ENCODE assay signal across 21 cellular contexts in the genomic region with DNA sequence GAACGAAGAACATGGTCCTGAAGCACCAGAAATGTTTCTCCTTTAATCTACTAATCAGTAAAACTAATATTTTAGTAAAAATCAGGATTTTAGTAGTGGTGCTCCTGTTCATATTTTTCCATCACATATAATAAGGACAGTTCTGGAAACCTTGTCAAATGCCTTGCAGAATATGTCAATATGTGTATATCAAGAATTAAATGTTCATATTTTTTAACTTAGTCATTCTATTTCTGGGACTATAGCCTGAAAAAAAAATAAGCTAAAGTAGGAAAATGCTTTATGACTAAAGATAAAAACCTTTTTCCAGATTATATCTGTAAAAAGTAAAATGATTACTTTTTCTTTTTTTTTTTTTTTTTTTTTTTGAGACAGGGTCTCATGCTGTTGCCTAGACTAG.
"Had no signal": no experiment of that assay in that cellular context is flagged by ENCODE, and none has a peak within 500 bp of the region (broad histone marks: within the 10 kb centered on the region; RNA-seq: fewer than 3 reads in every experiment).

No MANE protein-coding gene starts in this region.

- H3K4me3 ChIP-seq: heart right ventricle, lung, right lobe of liver, testis, vagina had no signal

- H3K36me3 ChIP-seq: heart right ventricle, right lobe of liver, vagina had no signal

- DNase-seq: activated CD4-positive, alpha-beta memory T cell treated with anti-CD3 and anti-CD28 coated beads, Interleukin-2, amount 10 ng/mL, durations not matched to agents 7 days and 5 days; activated CD4-positive, alpha-beta T cell treated with anti-CD3 and anti-CD28 coated beads, Interleukin-2, amount 10 ng/mL, durations not matched to agents 24 days and 14 days; activated CD8-positive, alpha-beta memory T cell treated with anti-CD3 and anti-CD28 coated beads, Interleukin-2, amount 10 ng/mL, durations not matched to agents 7 days and 5 days; activated effector memory CD4-positive, alpha-beta T cell treated with anti-CD3 and anti-CD28 coated beads, Interleukin-2, amount 50 U/mL, for 16 hours; activated naive CD4-positive, alpha-beta T cell treated with anti-CD3 and anti-CD28 coated beads, Interleukin-2, amount 10 ng/mL, durations not matched to agents 7 days and 5 days; activated T-cell treated with anti-CD3 and anti-CD28 coated beads for 4 hours; caudate nucleus; dermis blood vessel endothelial cell; effector memory CD4-positive, alpha-beta T cell; heart right ventricle; naive thymus-derived CD4-positive, alpha-beta T cell; occipital lobe; right lobe of liver; stimulated activated CD4-positive, alpha-beta T cell treated with anti-CD3 and anti-CD28 coated beads, Interleukin-2, amount 100 ng/mL, for 24 hours; stimulated activated CD8-positive, alpha-beta memory T cell treated with anti-CD3 and anti-CD28 coated beads, Interleukin-4, amount 100 ng/mL, for 48 hours; stimulated activated naive B cell treated with anti-CD40 and anti-IgM and Interleukin-4, amounts not matched to agents 10 μg/mL and 1 μg/mL and 100 μg/mL, for 72 hours; T-helper 2 cell; testis had no signal

- ATAC-seq: activated CD8-positive, alpha-beta memory T cell treated with anti-CD3 and anti-CD28 coated beads, Interleukin-2, amount 10 ng/mL, durations not matched to agents 7 days and 5 days; heart right ventricle; left lobe of liver; naive thymus-derived CD4-positive, alpha-beta T cell; right lobe of liver; stimulated activated naive B cell treated with anti-CD40 and anti-IgM and Interleukin-4, amounts not matched to agents 10 μg/mL and 1 μg/mL and 100 μg/mL, for 72 hours had no signal

- H3K4me1 ChIP-seq: heart right ventricle, right lobe of liver, testis, vagina had no signal

- H3K27me3 ChIP-seq: heart right ventricle, right lobe of liver, testis, vagina had no signal

- H3K27ac ChIP-seq: heart right ventricle, right lobe of liver, testis, vagina had no signal

- H3K9me3 ChIP-seq: heart right ventricle, right lobe of liver, testis, vagina had no signal
